In the genomic region with DNA sequence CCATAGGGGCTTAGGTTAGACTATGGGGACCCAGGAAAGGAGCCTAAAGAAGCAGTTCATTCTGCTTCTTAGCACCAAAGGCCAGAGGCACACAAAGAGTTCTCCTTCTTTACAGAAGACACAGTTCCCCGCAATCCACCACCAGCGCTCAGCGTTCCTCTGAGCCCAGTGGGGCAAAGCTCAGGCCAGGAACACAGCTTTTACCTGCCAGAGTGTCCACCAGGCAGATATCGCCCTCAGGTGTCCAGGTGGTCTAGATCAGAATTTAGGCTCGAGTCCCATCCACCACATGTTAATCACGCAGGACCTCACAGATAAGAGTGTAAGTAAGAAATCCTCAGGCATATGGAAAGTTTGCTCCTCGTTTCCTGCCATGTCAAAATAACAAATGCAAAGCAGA, we compare ENCODE assay signal across 24 cellular contexts. TPM values are rescaled to one million over a fixed set of nuclear protein-coding genes. Genes with fewer than 3 reads are reported as not detected.
"Had no signal": no experiment of that assay in that cellular context is flagged by ENCODE, and none has a peak within 500 bp of the region (broad histone marks: within the 10 kb centered on the region; RNA-seq: fewer than 3 reads in every experiment).

No MANE protein-coding gene starts in this region.

- ATAC-seq: activated CD4-positive, CD25-positive, alpha-beta regulatory T cell treated with anti-CD3 and anti-CD28 coated beads, Interleukin-2, amount 50 U/mL, for 24 hours; activated CD8-positive, alpha-beta T cell treated with anti-CD3 and anti-CD28 coated beads for 36 hours; PC-3; SK-N-SH treated with all-trans-retinoic acid at 6 μM for 48 hours had no signal

- DNase-seq: activated CD4-positive, alpha-beta T cell treated with anti-CD3 and anti-CD28 coated beads for 4 hours; activated CD8-positive, alpha-beta memory T cell treated with anti-CD3 and anti-CD28 coated beads, Interleukin-2, amount 50 U/mL, for 4 hours; activated CD8-positive, alpha-beta T cell treated with anti-CD3 and anti-CD28 coated beads for 36 hours; activated naive CD4-positive, alpha-beta T cell treated with anti-CD3 and anti-CD28 coated beads, Interleukin-2, amount 50 U/mL, for 16 hours; activated naive CD8-positive, alpha-beta T cell treated with anti-CD3 and anti-CD28 coated beads, Interleukin-2, amount 10 ng/mL, durations not matched to agents 7 days and 5 days; adrenal gland; anterior cingulate cortex; caudate nucleus; Karpas-422; NCI-H146; NCI-H187 treated with DMSO at 0.1 percent for 48 hours; NCI-H2081 treated with DMSO at 0.1 percent for 48 hours; NCI-H2227 treated with DMSO at 0.1 percent for 48 hours; NCI-H446 treated with DMSO at 0.1 percent for 48 hours; NCI-H524 treated with DMSO at 0.1 percent for 48 hours; NCI-H748 treated with DMSO at 0.1 percent for 48 hours; PC-3; SHP77 had no signal

- H3K4me1 ChIP-seq: adrenal gland, breast epithelium had no signal

- H3K27ac Mint-ChIP-seq: activated CD8-positive, alpha-beta T cell treated with anti-CD3 and anti-CD28 coated beads for 36 hours; activated naive CD8-positive, alpha-beta T cell treated with anti-CD3 and anti-CD28 coated beads, Interleukin-2, amount 10 ng/mL, durations not matched to agents 7 days and 5 days; T-helper 1 cell treated with Interleukin-12 subunit alpha and Interleukin-12 subunit beta and Interleukin-4 antibody, amounts not matched to agents 30 μg/mL and 1 μg/mL, for 36 hours had no signal

- H3K27me3 ChIP-seq: adrenal gland, breast epithelium, SJSA1 had no signal

- H3K27ac ChIP-seq: adrenal gland, breast epithelium, SJSA1 had no signal

- H3K36me3 ChIP-seq: adrenal gland, breast epithelium, SJSA1 had no signal

- H3K36me3 Mint-ChIP-seq: activated naive CD8-positive, alpha-beta T cell treated with anti-CD3 and anti-CD28 coated beads, Interleukin-2, amount 10 ng/mL, durations not matched to agents 7 days and 5 days had no signal

- H3K9me3 ChIP-seq: adrenal gland, breast epithelium, SJSA1 had no signal

- FAIRE-seq: RCC 7860 had no signal

- H3K4me3 ChIP-seq: adrenal gland, breast epithelium, SJSA1 had no signal

- H3K9me3 Mint-ChIP-seq: activated CD8-positive, alpha-beta T cell treated with anti-CD3 and anti-CD28 coated beads for 36 hours; T-helper 1 cell treated with Interleukin-12 subunit alpha and Interleukin-12 subunit beta and Interleukin-4 antibody, amounts not matched to agents 30 μg/mL and 1 μg/mL, for 36 hours had no signal

- H3K4me3 Mint-ChIP-seq: activated CD8-positive, alpha-beta T cell treated with anti-CD3 and anti-CD28 coated beads for 36 hours; activated naive CD8-positive, alpha-beta T cell treated with anti-CD3 and anti-CD28 coated beads, Interleukin-2, amount 10 ng/mL, durations not matched to agents 7 days and 5 days; T-helper 1 cell treated with Interleukin-12 subunit alpha and Interleukin-12 subunit beta and Interleukin-4 antibody, amounts not matched to agents 30 μg/mL and 1 μg/mL, for 36 hours had no signal

RNA-seq across cellular contexts. Expression of a gene that starts 53.0 kb away (rescaled TPM):
- total RNA-seq: activated CD8-positive, alpha-beta T cell treated with anti-CD3 and anti-CD28 coated beads for 36 hours; activated naive CD8-positive, alpha-beta T cell treated with anti-CD3 and anti-CD28 coated beads, Interleukin-2, amount 10 ng/mL, durations not matched to agents 7 days and 5 days; SJSA1 had no signal
